8 cellular contexts compared by ENCODE assay signal in the genomic region with DNA sequence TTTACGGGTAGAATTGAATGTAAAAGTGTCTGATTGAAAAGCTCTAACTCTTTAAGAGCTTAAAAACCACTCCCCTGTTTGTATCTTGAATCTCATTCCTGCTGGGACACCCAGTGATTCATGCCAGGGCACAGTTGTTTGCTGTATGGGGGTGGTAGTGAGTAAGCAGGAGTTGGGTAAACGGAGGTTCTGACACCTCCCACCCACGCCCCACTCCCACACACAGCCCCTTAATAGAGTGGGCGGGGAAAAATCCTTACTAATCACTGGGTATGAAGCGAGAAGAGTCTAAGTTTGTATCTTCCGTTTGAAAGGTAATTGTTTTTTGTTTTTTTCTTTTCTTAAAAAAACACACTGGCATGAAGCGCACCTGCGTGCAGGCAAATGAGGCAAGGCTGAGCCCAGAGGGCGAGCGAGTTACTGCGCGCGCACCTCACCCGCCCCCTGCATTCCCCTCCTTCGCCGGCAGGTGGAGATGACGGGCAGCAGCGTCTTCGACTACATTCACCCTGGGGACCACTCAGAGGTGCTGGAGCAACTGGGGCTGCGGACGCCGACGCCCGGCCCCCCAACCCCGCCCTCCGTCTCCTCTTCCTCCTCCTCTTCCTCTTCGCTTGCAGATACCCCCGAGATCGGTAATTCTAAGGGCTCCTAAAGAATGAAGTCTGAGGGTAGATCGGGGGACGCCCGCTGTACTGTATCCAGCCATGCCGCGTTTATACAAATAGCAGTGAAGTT. TPM values are rescaled to one million over a fixed set of nuclear protein-coding genes. Genes with fewer than 3 reads are reported as not detected.
DNase-seq lines count a peak whose midpoint lies in the region; ATAC-seq and TF ChIP-seq lines count a peak whose summit lies in the region.

No MANE protein-coding gene starts in this region.

- H3K4me1 ChIP-seq in right cardiac atrium (ENCODE audit: control insufficient read depth, insufficient read depth, low read length): no peaks in the 10 kb centered on the region
- peaks cover 0 to 8% of the 10 kb centered on the region in 2 donors for H3K4me1 ChIP-seq in uterus

- H3K4me3 Mint-ChIP-seq in T-helper 17 cell: peak overlapping the region; percentile 89

- intact Hi-C loops in right cardiac atrium (cut with DNase I): loop anchor here (5.0 to 10.0 kb wide), 2 partner anchors 89 to 92 kb away; no protein-coding TSS in a partner anchor
- intact Hi-C loops in uterus (cut with DNase I; ENCODE audit: low total_unique reads): loop anchor here (10.0 kb wide), 1 partner anchor 89 kb away; no protein-coding TSS in a partner anchor

- H3K4me3 ChIP-seq in right cardiac atrium (ENCODE audit: low read length) (peak overlapping the region; percentile 63), uterus (peak overlapping the region; percentile 37 to 46)

- no peaks in the 10 kb centered on the region for H3K36me3 ChIP-seq in uterus

- TF ChIP-seq CTCF in GM12801 (IDR thresholded peaks at IDR 0.05; ENCODE audit: extremely low read depth, insufficient read length) (peak; percentile 6), uterus (IDR thresholded peaks at IDR 0.05) (peak; percentile 95 to 98 (median 96))

- peaks cover 18% of the 10 kb centered on the region for H3K27me3 Mint-ChIP-seq in T-helper 17 cell

- peak overlapping the region; percentile 89 for H3K27ac Mint-ChIP-seq in T-helper 17 cell

- TF ChIP-seq POLR2A in uterus (IDR thresholded peaks at IDR 0.05): peak in 1 of 2 donors; percentile 25

- WGBS in right cardiac atrium: 2% methylated on average over 34 of the region's 34 CpGs

- H3K27ac ChIP-seq in angular gyrus (ENCODE audit: low read depth, low read length) (peak overlapping the region; percentile 72), right cardiac atrium (ENCODE audit: low read length) (no peak overlapping the region), uterus (peak overlapping the region in 1 of 2 donors; percentile 42)

- ATAC-seq in HG02759 (IDR thresholded peaks at IDR 0.05; ENCODE audit: unreplicated experiment) (peak; percentile 93), T-helper 17 cell (peak; percentile 97), right cardiac atrium (peak; percentile 87 to 89)

- H3K27me3 ChIP-seq in right cardiac atrium (ENCODE audit: control insufficient read depth, insufficient read depth) (no peaks in the 10 kb centered on the region), uterus (peaks cover 0 to 9% of the 10 kb centered on the region in 2 donors)

- H3K9me3 ChIP-seq in T-helper 17 cell (ENCODE audit: control insufficient read depth, low read length, poor library complexity, severe bottlenecking) (no peaks in the 10 kb centered on the region), right cardiac atrium (ENCODE audit: control insufficient read depth, low read length) (no peaks in the 10 kb centered on the region), uterus (no peaks in the 10 kb centered on the region)

- H3K4me1 Mint-ChIP-seq in T-helper 17 cell: peaks cover 21% of the 10 kb centered on the region

- peaks cover 2% of the 10 kb centered on the region for H3K36me3 Mint-ChIP-seq in T-helper 17 cell (ENCODE audit: low read depth)

- DNase-seq in NCI-H1694 (lab: John Stamatoyannopoulos, UW): peak; percentile 78
- peak; percentile 83 to 99 (median 93) for DNase-seq in T-helper 17 cell
- DNase-seq in right cardiac atrium: peak; percentile 78 to 95 (median 93)
- peak; percentile 81 for DNase-seq in putamen (ENCODE audit: low spot score)
- DNase-seq in uterus: peak; percentile 83 to 91

RNA-seq across cellular contexts. Expression of gene TMEM160, which starts 12.8 kb away (rescaled TPM):
- total RNA-seq in T-helper 17 cell: 10 to 100 TPM; 22.2 to 26.1 TPM
- 10 to 100 TPM; 33.9 to 40.9 (median 36.2) TPM for total RNA-seq in right cardiac atrium
- 16.2 TPM for polyA plus RNA-seq in right cardiac atrium
- 10 to 100 TPM in 3 of 4 donors, 1 to 10 TPM in 1; 9.4 to 78.8 (median 13.3) TPM for total RNA-seq in uterus

RNA-seq across cellular contexts. Expression of gene NPAS1, which starts 16.0 kb away (rescaled TPM):
- total RNA-seq in T-helper 17 cell (under 1 TPM; 0.47 to 0.76 TPM), right cardiac atrium (under 1 TPM; 0.24 to 0.77 (median 0.39) TPM), uterus (not detected)
- 0.91 TPM for polyA plus RNA-seq in right cardiac atrium
